Comparison of ENCODE assay signal across 8 cellular contexts in genomic region chr19:42284641-42285341, GRCh38. TPM values are rescaled to one million over a fixed set of nuclear protein-coding genes. Genes with fewer than 3 reads are reported as not detected.
A peak's percentile ranks its signal among the peaks of the same experiment; 100 is the strongest.
DNase-seq lines count a peak whose midpoint lies in the region; ATAC-seq and TF ChIP-seq lines count a peak whose summit lies in the region.

No MANE protein-coding gene starts in this region.

- no peaks in the 10 kb centered on the region for H3K9me3 ChIP-seq in Panc1 (ENCODE audit: control insufficient read depth, insufficient read depth, low read depth, low read length)
- no peaks in the 10 kb centered on the region for H3K9me3 ChIP-seq in naive thymus-derived CD4-positive, alpha-beta T cell (ENCODE audit: control insufficient read depth in 2 of 3, low read length in 3 of 3)

- peak overlapping the region; percentile 89 to 96 (median 93) for H3K27ac Mint-ChIP-seq in naive thymus-derived CD4-positive, alpha-beta T cell

- H3K4me3 Mint-ChIP-seq in naive thymus-derived CD4-positive, alpha-beta T cell: peak overlapping the region; percentile 84 to 100 (median 90)

- peaks cover 9 to 31% (median 19%) of the 10 kb centered on the region in 7 donors for H3K4me1 Mint-ChIP-seq in naive thymus-derived CD4-positive, alpha-beta T cell

- intact Hi-C loops in Panc1 (cut with micrococcal nuclease; ENCODE audit: unreplicated experiment) (loop anchor here (5.0 kb wide), 1 partner anchor 37 kb away; no protein-coding TSS in a partner anchor), dorsolateral prefrontal cortex (cut with DNase I) (loop anchor here (2.0 to 5.0 kb wide), 3 partner anchors 18 to 40 kb away; partner anchors contain the start of genes MEGF8 (in 1 of the 2), PAFAH1B3 (in 1 of the 2) and PRR19 (in 1 of the 2))
- intact Hi-C loops in naive thymus-derived CD4-positive, alpha-beta T cell (cut with micrococcal nuclease): loop anchor here (1.0 to 10.0 kb wide), 7 partner anchors 12 to 1817 kb away; partner anchors contain the start of genes ARHGEF1 (in 2 of the 2), BLVRB (in 1 of the 2) and SPTBN4 (in 1 of the 2)

- no peaks in the 10 kb centered on the region; the same call in 1 of the 2 replicates for H3K36me3 ChIP-seq in Panc1 (ENCODE audit: control insufficient read depth, insufficient read depth, low read length)
- H3K36me3 ChIP-seq in naive thymus-derived CD4-positive, alpha-beta T cell (ENCODE audit: control insufficient read depth in 2 of 3, insufficient read depth in 3 of 3, low read length in 3 of 3): peaks cover 0 to 37% (median 15%) of the 10 kb centered on the region in 3 experiments

- H3K4me1 ChIP-seq in Panc1 (ENCODE audit: control insufficient read depth, insufficient read depth, low read length): peaks cover 34% of the 10 kb centered on the region
- H3K4me1 ChIP-seq in naive thymus-derived CD4-positive, alpha-beta T cell (ENCODE audit: control insufficient read depth in 2 of 2, insufficient read depth in 2 of 2, low read length in 2 of 2): peaks cover 30 to 36% of the 10 kb centered on the region in 2 donors

- TF ChIP-seq CTCF in Panc1 (IDR thresholded peaks at IDR 0.05): no peak
- peak in 1 of 56 donors; percentile 6 for TF ChIP-seq CTCF in dorsolateral prefrontal cortex (IDR thresholded peaks at IDR 0.05 in 54 of 56, conservative IDR thresholded peaks at IDR 0.05 in 2 of 56; ENCODE audit: low read depth in 1 of 56, partially characterized antibody in 56 of 56)

- peaks cover 0 to 4% (median 0%) of the 10 kb centered on the region in 5 donors for H3K36me3 Mint-ChIP-seq in naive thymus-derived CD4-positive, alpha-beta T cell

- H3K27ac ChIP-seq in Panc1 (ENCODE audit: low read length) (peak overlapping the region; percentile 82), dorsolateral prefrontal cortex (peak overlapping the region; percentile 51 to 100 (median 92))
- peak overlapping the region; percentile 70 for H3K27ac ChIP-seq in naive thymus-derived CD4-positive, alpha-beta T cell (ENCODE audit: low read depth, low read length)

- DNase-seq in NCI-H1417 (lab: John Stamatoyannopoulos, UW) (peak; percentile 18 to 61 (median 53)), NCI-H1417 treated with DMSO at 0.1 percent for 48 hours (lab: John Stamatoyannopoulos, UW) (no peak), Panc1 (ENCODE audit: low read depth, low spot score) (no peak), dorsolateral prefrontal cortex (peak in 2 of 10 donors; percentile 12 to 48), islet precursor cell (no peak), NCI-H1048 (lab: John Stamatoyannopoulos, UW) (no peak)
- DNase-seq in naive thymus-derived CD4-positive, alpha-beta T cell: peak in 5 of 9 donors; percentile 37 to 45 (median 37)

- BruUV-seq in Panc1 (replicated peaks; lab: Mats Ljungman, UMichigan): no TSS peak

- in situ Hi-C loops in Panc1 (cut with HindIII; ENCODE audit: low pct_unique_long_range_greater_than_20kb, low sequenced_read_pairs): no loop called here

- peak overlapping the region; percentile 57 to 66 for H3K4me3 ChIP-seq in Panc1 (ENCODE audit: low read depth in 2 of 2, low read length in 2 of 2)
- peak overlapping the region; percentile 54 to 82 (median 74) for H3K4me3 ChIP-seq in dorsolateral prefrontal cortex
- peak overlapping the region; percentile 71 for H3K4me3 ChIP-seq in naive thymus-derived CD4-positive, alpha-beta T cell (ENCODE audit: low read length)

- POLR2A ChIA-PET in Panc1 (lab: Charles Lee): no interaction called here
- POLR2A ChIA-PET in naive thymus-derived CD4-positive, alpha-beta T cell (lab: Charles Lee): interaction anchor here (0.6 to 1.6 kb wide), 8 partner anchors 12 to 398 kb away, joined by 3 to 8 read pairs (median 4); partner anchors contain the start of gene GSK3A

- H3K27me3 Mint-ChIP-seq in naive thymus-derived CD4-positive, alpha-beta T cell: no peaks in the 10 kb centered on the region

- CTCF ChIA-PET in Panc1 (lab: Charles Lee): no interaction called here
- CTCF ChIA-PET in naive thymus-derived CD4-positive, alpha-beta T cell (lab: Charles Lee): interaction anchor here (0.7 to 1.7 kb wide), 4 partner anchors 11 to 152 kb away, joined by 3 to 8 read pairs (median 4); no protein-coding TSS in a partner anchor

- peaks cover 0 to 4% (median 0%) of the 10 kb centered on the region in 11 donors for H3K9me3 Mint-ChIP-seq in naive thymus-derived CD4-positive, alpha-beta T cell

- H3K27me3 ChIP-seq in Panc1 (ENCODE audit: control insufficient read depth, insufficient read depth, low read length): no peaks in the 10 kb centered on the region
- no peaks in the 10 kb centered on the region for H3K27me3 ChIP-seq in dorsolateral prefrontal cortex
- H3K27me3 ChIP-seq in naive thymus-derived CD4-positive, alpha-beta T cell (ENCODE audit: control insufficient read depth in 2 of 2, insufficient read depth in 2 of 2, low read length in 2 of 2): no peaks in the 10 kb centered on the region

- ATAC-seq in Panc1 (no peak), HG02571 (IDR thresholded peaks at IDR 0.05; ENCODE audit: unreplicated experiment) (no peak)
- ATAC-seq in naive thymus-derived CD4-positive, alpha-beta T cell: no peak

RNA-seq across cellular contexts. Expression of gene CIC, which starts 15.7 kb away (rescaled TPM):
- 67.4 TPM for total RNA-seq in Panc1 (2021; ENCODE audit: unreplicated experiment)
- polyA plus RNA-seq in Panc1 (2012; ENCODE audit: insufficient read length): 49.9 TPM
- 100 to 1,000 TPM in 70 of 120 experiments, 10 to 100 TPM in 50; 76.5 to 169 (median 103) TPM for total RNA-seq in dorsolateral prefrontal cortex
- 100 to 1,000 TPM in 3 of 5 experiments, 10 to 100 TPM in 2; 90.4 to 134 (median 102) TPM for total RNA-seq in naive thymus-derived CD4-positive, alpha-beta T cell
- polyA plus RNA-seq in naive thymus-derived CD4-positive, alpha-beta T cell: 1 to 10 TPM; 1.5 to 2.6 TPM

RNA-seq across cellular contexts. Expression of gene PRR19, which starts 17.1 kb away (rescaled TPM):
- total RNA-seq in Panc1 (2021; ENCODE audit: unreplicated experiment) (2.1 TPM), dorsolateral prefrontal cortex (1 to 10 TPM in 112 of 120 experiments, under 1 TPM in 8; 0.46 to 5.4 (median 2.1) TPM)
- 2.2 TPM for polyA plus RNA-seq in Panc1 (2012; ENCODE audit: insufficient read length)
- under 1 TPM in 4 of 5 experiments, not detected in 1; 0.32 to 0.68 (median 0.38) TPM for total RNA-seq in naive thymus-derived CD4-positive, alpha-beta T cell
- polyA plus RNA-seq in naive thymus-derived CD4-positive, alpha-beta T cell: under 1 TPM; 0.48 to 0.61 TPM

RNA-seq across cellular contexts. Expression of gene PAFAH1B3, which starts 17.6 kb away (rescaled TPM):
- 92.2 TPM for total RNA-seq in Panc1 (2021; ENCODE audit: unreplicated experiment)
- polyA plus RNA-seq in Panc1 (2012; ENCODE audit: insufficient read length): 160 TPM
- total RNA-seq in dorsolateral prefrontal cortex: 10 to 100 TPM; 16.2 to 58.0 (median 31.5) TPM
- total RNA-seq in naive thymus-derived CD4-positive, alpha-beta T cell: 10 to 100 TPM; 11.7 to 36.9 (median 16.9) TPM
- 10 to 100 TPM; 52.6 to 73.4 TPM for polyA plus RNA-seq in naive thymus-derived CD4-positive, alpha-beta T cell

RNA-seq across cellular contexts. Expression of gene TMEM145, which starts 28.3 kb away (rescaled TPM):
- total RNA-seq in Panc1 (2021; ENCODE audit: unreplicated experiment) (3.0 TPM), dorsolateral prefrontal cortex (100 to 1,000 TPM in 4 of 120 experiments, 10 to 100 TPM in 116; 30.7 to 105 (median 68.9) TPM)
- polyA plus RNA-seq in Panc1 (2012; ENCODE audit: insufficient read length): 4.3 TPM
- total RNA-seq in naive thymus-derived CD4-positive, alpha-beta T cell: not detected
- polyA plus RNA-seq in naive thymus-derived CD4-positive, alpha-beta T cell: not detected

RNA-seq across cellular contexts. Expression of gene ERF, which starts 29.9 kb away (rescaled TPM):
- total RNA-seq in Panc1 (2021; ENCODE audit: unreplicated experiment) (85.7 TPM), dorsolateral prefrontal cortex (100 to 1,000 TPM in 3 of 120 experiments, 10 to 100 TPM in 117; 22.2 to 145 (median 47.8) TPM)
- polyA plus RNA-seq in Panc1 (2012; ENCODE audit: insufficient read length): 70.6 TPM
- 100 to 1,000 TPM in 1 of 5 experiments, 10 to 100 TPM in 4; 42.5 to 105 (median 51.8) TPM for total RNA-seq in naive thymus-derived CD4-positive, alpha-beta T cell
- 10 to 100 TPM in 1 of 2 donors, 1 to 10 TPM in 1; 2.8 to 10.8 TPM for polyA plus RNA-seq in naive thymus-derived CD4-positive, alpha-beta T cell

Comparison
In these comparisons a context has a peak if more than half of its experiments do, and no peak if none do; other contexts are left out.
1. DNase-seq: peak in NCI-H1417 (3 of 3) and naive thymus-derived CD4-positive, alpha-beta T cell (5 of 9); none in NCI-H1417 treated with DMSO at 0.1 percent for 48 hours (single experiment), Panc1 (single experiment), islet precursor cell (single experiment) and NCI-H1048 (single experiment).
2. Peak in every context shown above with its lines, with median percentiles within 50 percentile points of each other: H3K27ac ChIP-seq and H3K4me3 ChIP-seq.